14 cellular contexts compared by ENCODE assay signal in genomic region chr11:64653388-64653973, GRCh38.
A peak's percentile ranks its signal among the peaks of the same experiment; 100 is the strongest.
DNase-seq lines count a peak whose midpoint lies in the region; ATAC-seq, FAIRE-seq and TF ChIP-seq lines count a peak whose summit lies in the region.
"Had no signal": no experiment of that assay in that cellular context is flagged by ENCODE, and none has a peak within 500 bp of the region (broad histone marks: within the 10 kb centered on the region; RNA-seq: fewer than 3 reads in every experiment).

No MANE protein-coding gene starts in this region.

- TF ChIP-seq EP300 in K562 (IDR thresholded peaks at IDR 0.05; ENCODE audit: low read length) (no peak), neural cell (conservative IDR thresholded peaks at IDR 0.05; ENCODE audit: poor library complexity, severe bottlenecking) (no peak)

- H3K4me2 ChIP-seq in BLaER1 treated with 17β-estradiol and CSF1 and Interleukin-3, amounts not matched to agents 10 nM and 100 nM, result peak overlapping the region; percentile 82 to 100 (median 91)
- H3K4me2 ChIP-seq in K562 (ENCODE audit: insufficient read depth, low read length) (no peak overlapping the region), neural cell (ENCODE audit: low read length) (no peak overlapping the region)
- H3K4me2 ChIP-seq: hepatocyte had no signal

- TF ChIP-seq RAD21 in K562 (CRISPR knock-in tag; conservative IDR thresholded peaks at IDR 0.05 in 1 of 2, IDR thresholded peaks at IDR 0.05 in 1 of 2) (no peak), neural cell (conservative IDR thresholded peaks at IDR 0.05) (no peak)

- H3K79me2 ChIP-seq in K562 (ENCODE audit: control insufficient read depth, insufficient read depth, low read length) (no peaks in the 10 kb centered on the region), neural cell (replicated peaks; ENCODE audit: insufficient read depth, low read length) (no peaks in the 10 kb centered on the region)
- H3K79me2 ChIP-seq: hepatocyte, parathyroid adenoma had no signal

- peak overlapping the region in 6 of 11 experiments; percentile 58 to 80 (median 64); a peak in 11 of 22 replicates for H3K27ac ChIP-seq in BLaER1 treated with 17β-estradiol and CSF1 and Interleukin-3, amounts not matched to agents 10 nM and 100 nM
- H3K27ac ChIP-seq in K562 (ENCODE audit: extremely low read depth, low read depth, low read length), result no peak overlapping the region
- no peak overlapping the region for H3K27ac ChIP-seq in neural cell (ENCODE audit: low read length)
- H3K27ac ChIP-seq: GM23248, parathyroid adenoma, SJCRH30, vagina had no signal

- peak overlapping the region in 7 of 11 experiments; percentile 9 to 61 (median 55); a peak in 6 of 22 replicates for H3K9ac ChIP-seq in BLaER1 treated with 17β-estradiol and CSF1 and Interleukin-3, amounts not matched to agents 10 nM and 100 nM
- no peak overlapping the region for H3K9ac ChIP-seq in K562 (ENCODE audit: insufficient read depth in 1 of 2, low read depth in 2 of 2, low read length in 2 of 2)
- peak overlapping the region; percentile 5 for H3K9ac ChIP-seq in neural cell (ENCODE audit: low read length)
- H3K9ac ChIP-seq: GM23248, parathyroid adenoma had no signal

- no TSS peak for BruUV-seq in K562 (replicated peaks; lab: Mats Ljungman, UMichigan)

- intact Hi-C loops in K562 (cut with micrococcal nuclease), result loop anchor here (2.0 to 10.0 kb wide), 2 partner anchors 71 to 205 kb away; partner anchors contain the start of gene NRXN2

- peak; percentile 14 for DNase-seq in HEK293T (ENCODE audit: extremely low spot score)
- DNase-seq in K562 (ENCODE audit: extremely low read depth in 1 of 4, low spot score in 3 of 4), result no peak
- DNase-seq in OCI-M2 (lab: John Stamatoyannopoulos, UW; ENCODE audit: unreplicated experiment), result no peak
- no peak for DNase-seq in NK-92 treated with Interleukin-12 subunit alpha and Interleukin-12 subunit beta, amount 100 ng/mL, for 24 hours (lab: John Stamatoyannopoulos, UW)

- no peak for FAIRE-seq in K562 (lab: Jason Lieb, UNC)
- FAIRE-seq: bronchial epithelial cell had no signal

- no peaks in the 10 kb centered on the region for H3K36me3 ChIP-seq in BLaER1 treated with 17β-estradiol and CSF1 and Interleukin-3, amounts not matched to agents 10 nM and 100 nM
- H3K36me3 ChIP-seq in K562 (ENCODE audit: control insufficient read depth, insufficient read depth, low read length) (no peaks in the 10 kb centered on the region), neural cell (ENCODE audit: insufficient read depth, low read length) (no peaks in the 10 kb centered on the region)
- H3K36me3 ChIP-seq: SJCRH30, vagina had no signal

- no peak; the same call in 2 of the 3 replicates for ATAC-seq in K562
- no peak for ATAC-seq in HG03432 (IDR thresholded peaks at IDR 0.05; ENCODE audit: unreplicated experiment)
- ATAC-seq in HG02763 (IDR thresholded peaks at IDR 0.05; ENCODE audit: unreplicated experiment), result no peak

- H2AFZ ChIP-seq in K562 (ENCODE audit: low read depth, low read length) (peak overlapping the region; percentile 87; the same call in 1 of the 2 replicates), neural cell (ENCODE audit: low read depth, low read length) (no peak overlapping the region)
- H2AFZ ChIP-seq: GM23248, hepatocyte, parathyroid adenoma had no signal

- no peaks in the 10 kb centered on the region for H3K9me2 ChIP-seq in neural cell (ENCODE audit: insufficient read depth, low read length)

- H3K27me3 ChIP-seq in BLaER1 treated with 17β-estradiol and CSF1 and Interleukin-3, amounts not matched to agents 10 nM and 100 nM, result no peaks in the 10 kb centered on the region
- H3K27me3 ChIP-seq in K562 (ENCODE audit: control insufficient read depth in 2 of 2, insufficient read depth in 2 of 2, low read length in 2 of 2) (peaks cover 0 to 11% of the 10 kb centered on the region in 2 experiments; a peak in 2 of 5 replicates), neural cell (ENCODE audit: insufficient read depth, low read depth, low read length) (no peaks in the 10 kb centered on the region)
- H3K27me3 ChIP-seq: hepatocyte, SJCRH30, vagina had no signal

- H3K4me3 ChIP-seq in BLaER1 treated with 17β-estradiol and CSF1 and Interleukin-3, amounts not matched to agents 10 nM and 100 nM, result no peak overlapping the region
- H3K4me3 ChIP-seq in K562 (no peak overlapping the region), neural cell (ENCODE audit: low read length) (no peak overlapping the region)
- H3K4me3 ChIP-seq: GM23248, hepatocyte, SJCRH30, vagina had no signal

- 0% methylated on average over 2 of the region's 13 CpGs for WGBS in K562 (ENCODE audit: insufficient coverage, low coverage, missing lambda C conversion rate)

- no peaks in the 10 kb centered on the region for H3F3A ChIP-seq in neural cell (ENCODE audit: insufficient read depth, low read length, poor library complexity, severe bottlenecking)

- TF ChIP-seq CTCF in K562 (IDR thresholded peaks at IDR 0.05 in 2 of 3, conservative IDR thresholded peaks at IDR 0.05 in 1 of 3; ENCODE audit: insufficient read depth in 2 of 3, low read depth in 1 of 3, low read length in 3 of 3) (no peak), neural cell (IDR thresholded peaks at IDR 0.05; ENCODE audit: poor library complexity, severe bottlenecking) (no peak)

- POLR2A ChIA-PET in HEK293T (lab: Yijun Ruan, JAX) (interaction anchor here (0.9 kb wide), 1 partner anchor 336 kb away, joined by 3 read pairs; the partner anchor contains the start of genes PRDX5 and TRMT112), K562 (lab: Yijun Ruan, JAX) (interaction anchor here (0.8 to 1.0 kb wide), 2 partner anchors 49 to 294 kb away, joined by 3 read pairs; partner anchors contain the start of gene RPS6KA4)

- H3K9me1 ChIP-seq in K562 (ENCODE audit: control insufficient read depth, insufficient read depth, low read length), result no peaks in the 10 kb centered on the region

- H4K20me1 ChIP-seq in BLaER1 treated with 17β-estradiol and CSF1 and Interleukin-3, amounts not matched to agents 10 nM and 100 nM, result peaks cover 0 to 4% (median 0%) of the 10 kb centered on the region in 11 experiments; a peak in 1 of 22 replicates
- H4K20me1 ChIP-seq in K562 (replicated peaks; ENCODE audit: control insufficient read depth, insufficient read depth, low read length), result peaks cover 7% of the 10 kb centered on the region; the same call in 1 of the 2 replicates
- H4K20me1 ChIP-seq in neural cell (ENCODE audit: insufficient read depth), result no peaks in the 10 kb centered on the region

- H3K4me1 ChIP-seq in BLaER1 treated with 17β-estradiol and CSF1 and Interleukin-3, amounts not matched to agents 10 nM and 100 nM, result peaks cover 45 to 99% (median 85%) of the 10 kb centered on the region in 10 experiments
- peaks cover 28 to 33% of the 10 kb centered on the region in 2 experiments for H3K4me1 ChIP-seq in K562 (replicated peaks in 1 of 2; ENCODE audit: control insufficient read depth in 2 of 2, insufficient read depth in 2 of 2, low read length in 2 of 2)
- H3K4me1 ChIP-seq: parathyroid adenoma, SJCRH30 had no signal

- H3K9me3 ChIP-seq in BLaER1 treated with 17β-estradiol and CSF1 and Interleukin-3, amounts not matched to agents 10 nM and 100 nM (replicated peaks in 1 of 11), result no peaks in the 10 kb centered on the region
- H3K9me3 ChIP-seq in K562 (replicated peaks; ENCODE audit: control insufficient read depth, insufficient read depth, low read depth, low read length) (no peaks in the 10 kb centered on the region), neural cell (ENCODE audit: low read length) (no peaks in the 10 kb centered on the region)
- H3K9me3 ChIP-seq: SJCRH30, vagina had no signal

- CTCF ChIA-PET in HEK293T (lab: Yijun Ruan, JAX) (interaction anchor here (0.8 to 3.8 kb wide), 6 partner anchors 11 to 204 kb away, joined by 3 to 18 read pairs (median 4); no protein-coding TSS in a partner anchor), K562 (lab: Yijun Ruan, JAX; ENCODE audit: low intra/inter-chr PET ratio) (interaction anchor here (0.8 to 1.6 kb wide), 3 partner anchors 163 to 336 kb away, joined by 3 to 5 read pairs (median 4); partner anchors contain the start of genes PRDX5 and TRMT112)

- TF ChIP-seq POLR2A in K562 (conservative IDR thresholded peaks at IDR 0.05), result peak; percentile 51; the same call in 1 of the 2 replicates

- in situ Hi-C loops in K562 (cut with MboI), result no loop called here

TF ChIP-seq in HEK293T, 16 proteins besides CTCF, POLR2A, EP300 and RAD21 (continues in another document):
- no peak for TF ChIP-seq FOXA1 (IDR thresholded peaks at IDR 0.05)
- no peak for TF ChIP-seq FOXM1 (IDR thresholded peaks at IDR 0.05; ENCODE audit: borderline replicate concordance)
- no peak for TF ChIP-seq FOXK2 (IDR thresholded peaks at IDR 0.05)
- no peak for TF ChIP-seq TARDBP (IDR thresholded peaks at IDR 0.05)
- no peak for TF ChIP-seq NFRKB (IDR thresholded peaks at IDR 0.05)
- TF ChIP-seq CTBP1 (IDR thresholded peaks at IDR 0.05; ENCODE audit: borderline replicate concordance), result no peak
- no peak for TF ChIP-seq BHLHE40 (IDR thresholded peaks at IDR 0.05; ENCODE audit: borderline replicate concordance)
- no peak for TF ChIP-seq LEF1 (IDR thresholded peaks at IDR 0.05; ENCODE audit: borderline replicate concordance)

TF ChIP-seq in K562, 482 proteins besides CTCF, POLR2A, EP300 and RAD21 (continues in another document):
- TF ChIP-seq SRF (CRISPR knock-in tag; IDR thresholded peaks at IDR 0.05) (no peak), MBD2 (IDR thresholded peaks at IDR 0.05; ENCODE audit: borderline replicate concordance, low read depth) (no peak), FOXJ2 (tag; IDR thresholded peaks at IDR 0.05) (no peak), CBFA2T3 (IDR thresholded peaks at IDR 0.05) (no peak), HMG20B (CRISPR knock-in tag; IDR thresholded peaks at IDR 0.05) (no peak)
- TF ChIP-seq, protein P1, sequence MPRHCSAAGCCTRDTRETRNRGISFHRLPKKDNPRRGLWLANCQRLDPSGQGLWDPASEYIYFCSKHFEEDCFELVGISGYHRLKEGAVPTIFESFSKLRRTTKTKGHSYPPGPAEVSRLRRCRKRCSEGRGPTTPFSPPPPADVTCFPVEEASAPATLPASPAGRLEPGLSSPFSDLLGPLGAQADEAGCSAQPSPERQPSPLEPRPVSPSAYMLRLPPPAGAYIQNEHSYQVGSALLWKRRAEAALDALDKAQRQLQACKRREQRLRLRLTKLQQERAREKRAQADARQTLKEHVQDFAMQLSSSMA (CRISPR knock-in tag; IDR thresholded peaks at IDR 0.05), result no peak

TF ChIP-seq in neural cell, 6 proteins besides CTCF, POLR2A, EP300 and RAD21:
- TF ChIP-seq TAF1 (IDR thresholded peaks at IDR 0.05; ENCODE audit: low read depth) (no peak), MXI1 (conservative IDR thresholded peaks at IDR 0.05; ENCODE audit: poor library complexity, severe bottlenecking) (no peak)
TF ChIP-seq in neural cell: peak in this region for 0.

Comparison
In these comparisons a context has a peak if more than half of its experiments do, and no peak if none do; other contexts are left out.
1. H3K27ac ChIP-seq: peak in BLaER1 treated with 17β-estradiol and CSF1 and Interleukin-3, amounts not matched to agents 10 nM and 100 nM (6 of 11); none in K562 (single experiment) and neural cell (single experiment).
2. H3K4me2 ChIP-seq: peak in BLaER1 treated with 17β-estradiol and CSF1 and Interleukin-3, amounts not matched to agents 10 nM and 100 nM (11 of 11); none in K562 (single experiment) and neural cell (single experiment).
3. H3K9ac ChIP-seq: peak in BLaER1 treated with 17β-estradiol and CSF1 and Interleukin-3, amounts not matched to agents 10 nM and 100 nM (7 of 11) and neural cell (single experiment); none in K562 (0 of 2).